In the genomic region with DNA sequence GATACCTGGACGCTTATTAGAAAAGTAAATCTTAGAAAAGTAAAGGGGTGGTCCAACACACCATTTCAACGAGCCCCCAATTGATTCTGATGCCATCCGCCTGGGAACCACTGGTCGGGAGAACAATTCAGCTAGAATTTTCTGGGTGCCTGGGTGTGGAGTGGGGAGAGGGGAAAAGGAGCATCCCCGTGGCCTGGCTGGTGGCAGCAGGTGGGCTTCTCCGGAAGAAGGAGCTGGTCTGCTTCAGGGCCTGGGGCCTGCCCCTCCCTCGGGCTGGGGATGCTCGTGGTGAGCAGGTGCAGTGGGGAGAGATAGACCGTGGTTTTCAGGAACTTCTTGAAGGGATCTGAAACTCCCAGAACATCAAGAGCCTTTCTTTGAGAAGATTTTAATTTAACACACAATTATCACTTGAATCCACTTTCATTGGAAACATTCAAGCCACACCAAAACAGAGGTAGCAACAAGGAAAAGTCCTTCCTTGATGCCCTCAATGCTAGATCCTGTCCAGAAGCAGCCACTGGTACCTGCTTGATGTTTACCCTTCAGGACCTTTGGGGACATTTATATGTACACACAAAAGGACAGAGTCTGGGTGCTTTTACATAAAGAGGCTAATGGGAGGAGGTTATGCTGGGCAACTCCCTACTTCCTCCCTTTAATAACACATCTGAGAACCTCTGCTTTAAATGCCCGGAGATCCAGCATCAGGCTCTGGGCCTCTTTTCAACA, we compare ENCODE assay signal across 10 cellular contexts. TPM values are rescaled to one million over a fixed set of nuclear protein-coding genes. Genes with fewer than 3 reads are reported as not detected.
DNase-seq lines count a peak whose midpoint lies in the region; ATAC-seq and TF ChIP-seq lines count a peak whose summit lies in the region.
"Had no signal": no experiment of that assay in that cellular context is flagged by ENCODE, and none has a peak within 500 bp of the region (broad histone marks: within the 10 kb centered on the region; RNA-seq: fewer than 3 reads in every experiment).

No MANE protein-coding gene starts in this region.

- peak overlapping the region; percentile 30 for H3K4me2 ChIP-seq in SU-DHL-6 (ENCODE audit: low read depth, low read length, poor library complexity, severe bottlenecking)

- peak; percentile 33 for ATAC-seq in GM21447 (IDR thresholded peaks at IDR 0.05; ENCODE audit: unreplicated experiment)

- H3K4me1 Mint-ChIP-seq in osteocyte (ENCODE audit: unreplicated experiment), result peaks cover 71% of the 10 kb centered on the region

- H3K9me3 ChIP-seq in SU-DHL-6 (ENCODE audit: insufficient read depth, low read length), result no peaks in the 10 kb centered on the region
- H3K9me3 ChIP-seq: esophagus muscularis mucosa had no signal

- CTCF ChIA-PET in GM10248 (lab: Yijun Ruan, JAX), result no interaction called here

- H3K9me2 ChIP-seq in SU-DHL-6 (replicated peaks; ENCODE audit: insufficient read depth, low read length), result no peaks in the 10 kb centered on the region

- POLR2A ChIA-PET in GM10248 (lab: Yijun Ruan, JAX), result no interaction called here

- H3K36me3 ChIP-seq in SU-DHL-6 (ENCODE audit: low read length), result no peaks in the 10 kb centered on the region
- H3K36me3 ChIP-seq: esophagus muscularis mucosa, WERI-Rb-1 had no signal

- H3K4me3 Mint-ChIP-seq in osteocyte (ENCODE audit: unreplicated experiment), result no peak overlapping the region

- no peaks in the 10 kb centered on the region for H3K79me2 ChIP-seq in SU-DHL-6 (ENCODE audit: insufficient read depth, low read length)

- no peaks in the 10 kb centered on the region for H3K36me3 Mint-ChIP-seq in osteocyte (ENCODE audit: unreplicated experiment)

- peaks cover 26% of the 10 kb centered on the region for H3F3A ChIP-seq in SU-DHL-6 (ENCODE audit: insufficient read depth)

- H3K27ac Mint-ChIP-seq in osteocyte (ENCODE audit: unreplicated experiment), result peak overlapping the region; percentile 69

- no peaks in the 10 kb centered on the region for H4K20me1 ChIP-seq in SU-DHL-6 (ENCODE audit: low read depth, low read length)

- peak; percentile 49 for DNase-seq in GM10248 (ENCODE audit: extremely low spot score)
- no peak for DNase-seq in osteocyte (ENCODE audit: extremely low spot score, unreplicated experiment)
- DNase-seq in NCI-H524 treated with DMSO at 0.1 percent for 48 hours (lab: John Stamatoyannopoulos, UW), result no peak
- DNase-seq in stimulated activated CD4-positive, alpha-beta T cell treated with anti-CD3 and anti-CD28 coated beads, Interleukin-4, amount 100 ng/mL, for 4 hours, result no peak
- no peak for DNase-seq in HPDE6-E6E7 (ENCODE audit: extremely low spot score)
- DNase-seq: DMS53, WERI-Rb-1 had no signal

- no peaks in the 10 kb centered on the region for H3K27me3 ChIP-seq in SU-DHL-6 (ENCODE audit: low read length)
- H3K27me3 ChIP-seq: esophagus muscularis mucosa had no signal

- no peak overlapping the region for H3K9ac ChIP-seq in SU-DHL-6 (ENCODE audit: low read length)

- no peak overlapping the region for H3K4me3 ChIP-seq in SU-DHL-6 (ENCODE audit: insufficient read depth, low read length, poor library complexity, severe bottlenecking)
- H3K4me3 ChIP-seq: esophagus muscularis mucosa had no signal

- TF ChIP-seq CTCF in GM10248 (IDR thresholded peaks at IDR 0.05; ENCODE audit: control extremely low read depth, extremely low read depth, low read depth, missing control alignments), result no peak
- no peak for TF ChIP-seq CTCF in SU-DHL-6 (IDR thresholded peaks at IDR 0.05; ENCODE audit: insufficient read depth, low read length, poor library complexity, severe bottlenecking)
- no peak for TF ChIP-seq CTCF in osteocyte (IDR thresholded peaks at IDR 0.05)

- no peaks in the 10 kb centered on the region for H3K9me3 Mint-ChIP-seq in osteocyte (ENCODE audit: unreplicated experiment)

- no peak overlapping the region for H2AFZ ChIP-seq in SU-DHL-6 (ENCODE audit: low read depth, low read length, severe bottlenecking)

- no peaks in the 10 kb centered on the region for H3K27me3 Mint-ChIP-seq in osteocyte (ENCODE audit: unreplicated experiment)

- H3K27ac ChIP-seq in SU-DHL-6 (ENCODE audit: low read depth, low read length), result peak overlapping the region; percentile 65
- H3K27ac ChIP-seq: WERI-Rb-1 had no signal

RNA-seq across cellular contexts. Expression of gene DUSP5, which starts 39.7 kb away (rescaled TPM):
- total RNA-seq in osteocyte, result 11.0 and 16.1 TPM in 2 replicates
